Comparison of ENCODE assay signal across 12 cellular contexts in genomic region chr12:123253606-123254459, GRCh38. TPM values are rescaled to one million over a fixed set of nuclear protein-coding genes. Genes with fewer than 3 reads are reported as not detected.
DNase-seq lines count a peak whose midpoint lies in the region; ATAC-seq and TF ChIP-seq lines count a peak whose summit lies in the region.
"Had no signal": no experiment of that assay in that cellular context is flagged by ENCODE, and none has a peak within 500 bp of the region (broad histone marks: within the 10 kb centered on the region; RNA-seq: fewer than 3 reads in every experiment).

No MANE protein-coding gene starts in this region.

- peaks cover 3% of the 10 kb centered on the region for H3K9me3 Mint-ChIP-seq in glutamatergic neuron (ENCODE audit: unreplicated experiment)
- H3K9me3 Mint-ChIP-seq in CD4-positive, alpha-beta memory T cell: no peaks in the 10 kb centered on the region
- H3K9me3 Mint-ChIP-seq: CD4-positive, CD25-positive, alpha-beta regulatory T cell had no signal

- peaks cover 6% of the 10 kb centered on the region for H3K27me3 Mint-ChIP-seq in glutamatergic neuron (ENCODE audit: unreplicated experiment)
- no peaks in the 10 kb centered on the region for H3K27me3 Mint-ChIP-seq in CD4-positive, alpha-beta memory T cell
- H3K27me3 Mint-ChIP-seq: CD4-positive, CD25-positive, alpha-beta regulatory T cell had no signal

- CTCF ChIA-PET in CD4-positive, alpha-beta memory T cell (lab: Charles Lee; ENCODE audit: partially characterized antibody): interaction anchor here (0.9 kb wide), 1 partner anchor 15 kb away, joined by 5 read pairs; no protein-coding TSS in a partner anchor

- peaks cover 24% of the 10 kb centered on the region for H3K4me1 ChIP-seq in psoas muscle
- peaks cover 19% of the 10 kb centered on the region for H3K4me1 ChIP-seq in CD4-positive, alpha-beta memory T cell (ENCODE audit: insufficient read depth, low read length)

- H3K27ac ChIP-seq in WERI-Rb-1 (peak overlapping the region; percentile 75), psoas muscle (peak overlapping the region; percentile 36)
- no peak overlapping the region for H3K27ac ChIP-seq in CD4-positive, alpha-beta memory T cell (ENCODE audit: low read depth, low read length)

- H3K4me3 ChIP-seq in WERI-Rb-1 (ENCODE audit: low read depth, low read length): no peak overlapping the region
- H3K4me3 ChIP-seq in psoas muscle: no peak overlapping the region
- no peak overlapping the region for H3K4me3 ChIP-seq in CD4-positive, alpha-beta memory T cell (ENCODE audit: low read length in 2 of 2)
- H3K4me3 ChIP-seq: skin epidermis had no signal

- H3K9me3 ChIP-seq in WERI-Rb-1 (ENCODE audit: severe bottlenecking): peaks cover 8% of the 10 kb centered on the region
- H3K9me3 ChIP-seq in psoas muscle: no peaks in the 10 kb centered on the region
- no peaks in the 10 kb centered on the region for H3K9me3 ChIP-seq in CD4-positive, alpha-beta memory T cell (ENCODE audit: control insufficient read depth in 1 of 2, low read length in 2 of 2)

- ATAC-seq in psoas muscle: peak; percentile 30 to 62 (median 46)
- no peak for ATAC-seq in GM19395 (IDR thresholded peaks at IDR 0.05; ENCODE audit: unreplicated experiment)

- intact Hi-C loops in psoas muscle (cut with DNase I): no loop called here
- intact Hi-C loops in CD4-positive, alpha-beta memory T cell (cut with micrococcal nuclease): no loop called here

- POLR2A ChIA-PET in CD4-positive, alpha-beta memory T cell (lab: Charles Lee; ENCODE audit: partially characterized antibody): no interaction called here

- WGBS in psoas muscle, 3 donors: 27 to 63% (median 35%) methylated on average over 24 of the region's 24 CpGs

- peak overlapping the region; percentile 56 for H3K27ac Mint-ChIP-seq in glutamatergic neuron (ENCODE audit: unreplicated experiment)
- H3K27ac Mint-ChIP-seq in CD4-positive, alpha-beta memory T cell: no peak overlapping the region

- peaks cover 74% of the 10 kb centered on the region for H3K36me3 ChIP-seq in WERI-Rb-1
- H3K36me3 ChIP-seq in psoas muscle (ENCODE audit: insufficient read depth in 1 of 2, low read depth in 1 of 2): peaks cover 0 to 53% of the 10 kb centered on the region in 2 donors
- peaks cover 48% of the 10 kb centered on the region for H3K36me3 ChIP-seq in CD4-positive, alpha-beta memory T cell (ENCODE audit: insufficient read depth, low read length)

- H3K4me1 Mint-ChIP-seq in glutamatergic neuron (ENCODE audit: low read depth, unreplicated experiment): peaks cover 4% of the 10 kb centered on the region
- peaks cover 11 to 29% (median 20%) of the 10 kb centered on the region in 4 donors for H3K4me1 Mint-ChIP-seq in CD4-positive, alpha-beta memory T cell

- no peaks in the 10 kb centered on the region for H3K27me3 ChIP-seq in WERI-Rb-1 (ENCODE audit: insufficient read depth, low read depth, severe bottlenecking)
- no peaks in the 10 kb centered on the region for H3K27me3 ChIP-seq in psoas muscle (ENCODE audit: insufficient read depth in 3 of 3, low read length in 2 of 3)
- H3K27me3 ChIP-seq in CD4-positive, alpha-beta memory T cell (ENCODE audit: insufficient read depth, low read length): no peaks in the 10 kb centered on the region

- TF ChIP-seq CTCF in WERI-Rb-1 (IDR thresholded peaks at IDR 0.05; ENCODE audit: low read depth, low read length) (no peak), glutamatergic neuron (IDR thresholded peaks at IDR 0.05; ENCODE audit: partially characterized antibody, unreplicated experiment) (no peak), psoas muscle (IDR thresholded peaks at IDR 0.05) (no peak)

- no peak overlapping the region for H3K4me3 Mint-ChIP-seq in glutamatergic neuron (ENCODE audit: unreplicated experiment)
- no peak overlapping the region for H3K4me3 Mint-ChIP-seq in CD4-positive, alpha-beta memory T cell
- H3K4me3 Mint-ChIP-seq: CD4-positive, CD25-positive, alpha-beta regulatory T cell had no signal

- H3K36me3 Mint-ChIP-seq in glutamatergic neuron (ENCODE audit: unreplicated experiment): peaks cover 18% of the 10 kb centered on the region
- H3K36me3 Mint-ChIP-seq in CD4-positive, alpha-beta memory T cell: peaks cover 23 to 48% of the 10 kb centered on the region in 2 donors

- DNase-seq in ELF-1 (ENCODE audit: low read depth, low spot score) (peak; percentile 75), WERI-Rb-1 (peak; percentile 46), glutamatergic neuron (no peak), psoas muscle (no peak), iPS-NIHi11 (ENCODE audit: low spot score) (no peak), NCI-H1930 (lab: John Stamatoyannopoulos, UW) (no peak)
- DNase-seq in CD4-positive, alpha-beta memory T cell: no peak
- DNase-seq: CD4-positive, CD25-positive, alpha-beta regulatory T cell; NCI-H1105; NK-92 treated with Interleukin-12 subunit alpha and Interleukin-12 subunit beta, amount 100 ng/mL, for 24 hours had no signal

RNA-seq across cellular contexts. Expression of gene CDK2AP1, which starts 17.8 kb away (rescaled TPM):
- total RNA-seq in glutamatergic neuron (ENCODE audit: unreplicated experiment) (135 TPM), psoas muscle (10 to 100 TPM; 47.6 to 63.9 (median 55.1) TPM)
- polyA plus RNA-seq in psoas muscle: 100 to 1,000 TPM in 1 of 3 donors, 10 to 100 TPM in 2; 31.8 to 143 (median 67.3) TPM
- total RNA-seq in CD4-positive, alpha-beta memory T cell: 1 to 10 TPM; 4.8 to 5.4 TPM
- polyA plus RNA-seq in CD4-positive, alpha-beta memory T cell: 1 to 10 TPM; 2.2 to 4.8 TPM

RNA-seq across cellular contexts. Expression of gene MTRFR, which starts 20.6 kb away (rescaled TPM):
- total RNA-seq in glutamatergic neuron (ENCODE audit: unreplicated experiment) (11.1 TPM), psoas muscle (1 to 10 TPM; 7.3 to 9.9 (median 8.6) TPM)
- 10 to 100 TPM in 1 of 3 donors, 1 to 10 TPM in 2; 6.4 to 10.9 (median 7.1) TPM for polyA plus RNA-seq in psoas muscle
- total RNA-seq in CD4-positive, alpha-beta memory T cell: 10 to 100 TPM; 46.1 to 48.8 TPM
- 10 to 100 TPM; 35.4 to 63.1 TPM for polyA plus RNA-seq in CD4-positive, alpha-beta memory T cell

RNA-seq across cellular contexts. Expression of gene MPHOSPH9, which starts 20.9 kb away (rescaled TPM):
- total RNA-seq in glutamatergic neuron (ENCODE audit: unreplicated experiment) (38.4 TPM), psoas muscle (10 to 100 TPM in 3 of 4 donors, 1 to 10 TPM in 1; 8.7 to 14.4 (median 12.7) TPM)
- polyA plus RNA-seq in psoas muscle: 1 to 10 TPM; 3.2 to 5.8 (median 3.2) TPM
- total RNA-seq in CD4-positive, alpha-beta memory T cell: 10 to 100 TPM; 57.9 to 62.7 TPM
- polyA plus RNA-seq in CD4-positive, alpha-beta memory T cell: 10 to 100 TPM; 14.1 to 32.3 TPM

Comparison
In these comparisons a context has a peak if more than half of its experiments do, and no peak if none do; other contexts are left out.
1. DNase-seq: peak in ELF-1 (single experiment) and WERI-Rb-1 (single experiment); none in glutamatergic neuron (single experiment), psoas muscle (0 of 2), CD4-positive, alpha-beta memory T cell (0 of 5), iPS-NIHi11 (single experiment) and NCI-H1930 (0 of 2).
2. RNA of gene CDK2AP1, which starts 17.8 kb away (total RNA-seq): 135 TPM in glutamatergic neuron (single experiment) and 47.6 to 63.9 TPM in psoas muscle; 4.8 to 5.4 TPM in CD4-positive, alpha-beta memory T cell; every median in the first group is over 4 times any median in the second.